Comparison of ENCODE assay signal across 8 cellular contexts in the genomic region with DNA sequence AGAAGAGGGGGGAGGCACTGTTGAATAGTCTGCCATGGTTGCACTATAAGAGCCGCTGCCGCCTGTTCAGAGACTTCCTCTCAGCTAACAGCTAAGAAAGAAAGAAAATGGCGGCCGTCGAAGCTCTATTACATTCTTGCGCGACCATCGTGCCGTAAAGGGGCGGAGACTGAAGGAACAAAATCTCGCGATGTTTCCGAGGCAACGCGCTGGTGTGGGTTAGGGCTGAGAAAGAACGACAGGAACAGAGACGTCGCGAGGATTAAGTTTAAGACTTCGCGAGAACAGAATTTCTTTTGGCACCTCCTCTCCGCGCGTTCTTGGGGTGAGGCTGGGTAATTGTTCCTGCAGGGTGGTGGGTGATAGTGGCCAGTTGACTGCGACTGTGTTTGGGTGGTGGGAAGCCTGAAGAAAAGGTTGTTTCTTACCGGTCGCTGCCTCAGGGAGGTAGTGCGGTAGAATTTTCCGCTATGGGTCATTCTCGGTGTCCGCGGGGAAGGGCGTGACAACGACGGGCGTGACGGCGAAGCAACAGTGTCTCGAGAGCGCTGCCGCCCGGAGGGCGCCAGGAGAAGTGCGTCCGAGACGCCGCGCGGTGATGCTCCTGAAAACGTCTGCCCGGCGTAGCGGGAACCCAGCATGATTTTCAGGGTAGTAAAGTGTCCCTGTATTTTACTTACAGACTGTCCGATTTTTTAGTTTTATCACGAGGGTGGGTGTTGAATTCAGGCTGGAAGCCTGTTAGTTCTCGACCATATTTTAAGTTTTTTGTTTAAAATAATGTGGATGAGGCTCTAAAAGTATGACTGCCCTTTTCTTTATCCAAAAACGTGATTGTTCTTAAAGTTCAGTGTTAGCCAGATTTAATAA. TPM values are rescaled to one million over a fixed set of nuclear protein-coding genes. Genes with fewer than 3 reads are reported as not detected.
A peak's percentile ranks its signal among the peaks of the same experiment; 100 is the strongest.
DNase-seq lines count a peak whose midpoint lies in the region; TF ChIP-seq lines count a peak whose summit lies in the region.

A gene with protein sequence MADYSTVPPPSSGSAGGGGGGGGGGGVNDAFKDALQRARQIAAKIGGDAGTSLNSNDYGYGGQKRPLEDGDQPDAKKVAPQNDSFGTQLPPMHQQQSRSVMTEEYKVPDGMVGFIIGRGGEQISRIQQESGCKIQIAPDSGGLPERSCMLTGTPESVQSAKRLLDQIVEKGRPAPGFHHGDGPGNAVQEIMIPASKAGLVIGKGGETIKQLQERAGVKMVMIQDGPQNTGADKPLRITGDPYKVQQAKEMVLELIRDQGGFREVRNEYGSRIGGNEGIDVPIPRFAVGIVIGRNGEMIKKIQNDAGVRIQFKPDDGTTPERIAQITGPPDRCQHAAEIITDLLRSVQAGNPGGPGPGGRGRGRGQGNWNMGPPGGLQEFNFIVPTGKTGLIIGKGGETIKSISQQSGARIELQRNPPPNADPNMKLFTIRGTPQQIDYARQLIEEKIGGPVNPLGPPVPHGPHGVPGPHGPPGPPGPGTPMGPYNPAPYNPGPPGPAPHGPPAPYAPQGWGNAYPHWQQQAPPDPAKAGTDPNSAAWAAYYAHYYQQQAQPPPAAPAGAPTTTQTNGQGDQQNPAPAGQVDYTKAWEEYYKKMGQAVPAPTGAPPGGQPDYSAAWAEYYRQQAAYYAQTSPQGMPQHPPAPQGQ (minus strand): TSS at position 104 of the 870 bp plus-strand sequence. CDS start 68 bp downstream, at position 36.

- peaks cover 22% of the 10 kb centered on the region for H3K36me3 Mint-ChIP-seq in endodermal cell (ENCODE audit: low read depth)

- H3K4me1 Mint-ChIP-seq in endodermal cell: peaks cover 35% of the 10 kb centered on the region

- peaks cover 42% of the 10 kb centered on the region for H3K36me3 ChIP-seq in endodermal cell (ENCODE audit: control insufficient read depth, insufficient read depth, low read length)

- CTCF ChIA-PET in activated CD8-positive, alpha-beta memory T cell treated with anti-CD3 and anti-CD28 coated beads for 36 hours (lab: Charles Lee): interaction anchor here (0.6 to 1.6 kb wide), 4 partner anchors 13 to 359 kb away, joined by 3 to 11 read pairs (median 4); a partner anchor contains a TSS

- DNase-seq in COR-L47 (lab: John Stamatoyannopoulos, UW) (peak; percentile 99), GM20000 (ENCODE audit: low spot score) (peak; percentile 84), HT-29 (ENCODE audit: low spot score) (peak; percentile 99), endodermal cell (peak; percentile 98), mesenteric fat pad (ENCODE audit: low spot score) (peak; percentile 96)
- DNase-seq in NK-92 treated with Interleukin-12 subunit alpha and Interleukin-12 subunit beta, amount 100 ng/mL, for 24 hours (lab: John Stamatoyannopoulos, UW): peak; percentile 88
- DNase-seq in stimulated activated CD8-positive, alpha-beta memory T cell treated with anti-CD3 and anti-CD28 coated beads, Interleukin-15, amount 100 ng/mL, for 24 hours (ENCODE audit: low read depth): peak; percentile 68

- TF ChIP-seq CTCF in GM20000 (IDR thresholded peaks at IDR 0.05; ENCODE audit: extremely low read depth, missing control alignments): peak; percentile 65
- peak; percentile 78 for TF ChIP-seq CTCF in endodermal cell (conservative IDR thresholded peaks at IDR 0.05)

- POLR2A ChIA-PET in activated CD8-positive, alpha-beta memory T cell treated with anti-CD3 and anti-CD28 coated beads for 36 hours (lab: Charles Lee): interaction anchor here (0.6 to 6.4 kb wide), 7 partner anchors 9 to 297 kb away, joined by 3 to 125 read pairs (median 4); a partner anchor contains a TSS

- H3K27ac Mint-ChIP-seq in endodermal cell: no peak within 1 kb of the TSS

- no peak within 1 kb of the TSS for H3K4me3 Mint-ChIP-seq in endodermal cell

- H3K9me3 Mint-ChIP-seq in endodermal cell: no peaks in the 10 kb centered on the region

- H3K4me1 ChIP-seq in endodermal cell (ENCODE audit: control insufficient read depth, insufficient read depth, low read length): peaks cover 4% of the 10 kb centered on the region

- H3K4me3 ChIP-seq in endodermal cell (ENCODE audit: low read length): peak within 1 kb of the TSS; percentile 99

- H3K27ac ChIP-seq in endodermal cell (ENCODE audit: low read depth, low read length): peak within 1 kb of the TSS; percentile 98

- H3K27me3 ChIP-seq in endodermal cell (ENCODE audit: control insufficient read depth, insufficient read depth, low read length, poor library complexity, severe bottlenecking): no peaks in the 10 kb centered on the region

- H3K27me3 Mint-ChIP-seq in endodermal cell (ENCODE audit: insufficient read depth): no peaks in the 10 kb centered on the region

- H3K9ac ChIP-seq in endodermal cell (ENCODE audit: extremely low read depth, low read length, poor library complexity, severe bottlenecking): peak within 1 kb of the TSS; percentile 100

- WGBS in endodermal cell (ENCODE audit: insufficient coverage in 1 of 2, insufficient read length in 1 of 2), 2 experiments: 0 to 1% methylated on average over 41 to 57 of the region's 57 CpGs

- H3K9me3 ChIP-seq in endodermal cell (ENCODE audit: control insufficient read depth, low read length): no peaks in the 10 kb centered on the region

RNA-seq across cellular contexts. Expression of the gene that starts here (rescaled TPM):
- 130 and 145 TPM in 2 replicates for total RNA-seq in HT-29 (2014; rRNA removed; shearing (Covaris generic))
- 100 to 1,000 TPM; 235 to 239 TPM for total RNA-seq in activated CD8-positive, alpha-beta memory T cell treated with anti-CD3 and anti-CD28 coated beads for 36 hours
- total RNA-seq in endodermal cell (100 to 1,000 TPM; 220 to 242 TPM), mesenteric fat pad (93.6 TPM)
- polyA plus RNA-seq in endodermal cell (2013, experiment 1 of 2): 247 TPM
- 226 TPM for polyA plus RNA-seq in endodermal cell (2013, experiment 2 of 2)

Comparison
In these comparisons a context has a peak if more than half of its experiments do, and no peak if none do; other contexts are left out.
1. Peak in every context shown above with its lines: DNase-seq, H3K4me3 ChIP-seq and H3K27ac ChIP-seq.